In genomic region chr12:82359115-82359478, GRCh38 we compare ENCODE assay signal across 2 cellular contexts.
TF ChIP-seq lines count a peak whose summit lies in the region.

No MANE protein-coding gene starts in this region.

TF ChIP-seq in HEK293, 187 proteins besides CTCF, POLR2A, EP300 and RAD21 (continues in another document):
- TF ChIP-seq ZNF561 (tag by site-specific recombination; IDR thresholded peaks at IDR 0.05; ENCODE audit: borderline replicate concordance) (0 out of 2 replicates have a peak, but pooled peaks have one; percentile 4), ZBTB48 (tag by site-specific recombination; IDR thresholded peaks at IDR 0.05) (peak; percentile 11; the same call in 1 of the 2 replicates), ZNF670 (tag by site-specific recombination; IDR thresholded peaks at IDR 0.05; ENCODE audit: low read depth) (no peak), ZNF549 (tag by site-specific recombination; IDR thresholded peaks at IDR 0.05) (no peak), ZNF341 (tag by site-specific recombination; IDR thresholded peaks at IDR 0.05; ENCODE audit: low read depth) (peak; percentile 89), ZXDB (tag by site-specific recombination; IDR thresholded peaks at IDR 0.05) (no peak), ZSCAN5A (tag by site-specific recombination; IDR thresholded peaks at IDR 0.05) (no peak), ZNF398 (tag by site-specific recombination; IDR thresholded peaks at IDR 0.05) (no peak), SP7 (tag by site-specific recombination; IDR thresholded peaks at IDR 0.05) (no peak), SALL2 (tag by site-specific recombination; IDR thresholded peaks at IDR 0.05; ENCODE audit: borderline replicate concordance) (no peak), ZNF138 (tag by site-specific recombination; IDR thresholded peaks at IDR 0.05; ENCODE audit: borderline replicate concordance) (no peak), YY2 (tag by site-specific recombination; IDR thresholded peaks at IDR 0.05) (no peak), ZNF302 (tag by site-specific recombination; IDR thresholded peaks at IDR 0.05; ENCODE audit: low read depth) (no peak), ZNF658 (tag by site-specific recombination; IDR thresholded peaks at IDR 0.05) (no peak), ZNF596 (tag by site-specific recombination; IDR thresholded peaks at IDR 0.05) (no peak), ZBTB1 (tag by site-specific recombination; IDR thresholded peaks at IDR 0.05) (no peak), ZNF645 (tag by site-specific recombination; IDR thresholded peaks at IDR 0.05) (no peak), ZBTB21 (tag by site-specific recombination; IDR thresholded peaks at IDR 0.05) (no peak), PRDM6 (tag by site-specific recombination; IDR thresholded peaks at IDR 0.05) (no peak)
- TF ChIP-seq, protein P1, sequence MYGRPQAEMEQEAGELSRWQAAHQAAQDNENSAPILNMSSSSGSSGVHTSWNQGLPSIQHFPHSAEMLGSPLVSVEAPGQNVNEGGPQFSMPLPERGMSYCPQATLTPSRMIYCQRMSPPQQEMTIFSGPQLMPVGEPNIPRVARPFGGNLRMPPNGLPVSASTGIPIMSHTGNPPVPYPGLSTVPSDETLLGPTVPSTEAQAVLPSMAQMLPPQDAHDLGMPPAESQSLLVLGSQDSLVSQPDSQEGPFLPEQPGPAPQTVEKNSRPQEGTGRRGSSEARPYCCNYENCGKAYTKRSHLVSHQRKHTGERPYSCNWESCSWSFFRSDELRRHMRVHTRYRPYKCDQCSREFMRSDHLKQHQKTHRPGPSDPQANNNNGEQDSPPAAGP (tag by site-specific recombination; IDR thresholded peaks at IDR 0.05): no peak
- TF ChIP-seq, protein P2, sequence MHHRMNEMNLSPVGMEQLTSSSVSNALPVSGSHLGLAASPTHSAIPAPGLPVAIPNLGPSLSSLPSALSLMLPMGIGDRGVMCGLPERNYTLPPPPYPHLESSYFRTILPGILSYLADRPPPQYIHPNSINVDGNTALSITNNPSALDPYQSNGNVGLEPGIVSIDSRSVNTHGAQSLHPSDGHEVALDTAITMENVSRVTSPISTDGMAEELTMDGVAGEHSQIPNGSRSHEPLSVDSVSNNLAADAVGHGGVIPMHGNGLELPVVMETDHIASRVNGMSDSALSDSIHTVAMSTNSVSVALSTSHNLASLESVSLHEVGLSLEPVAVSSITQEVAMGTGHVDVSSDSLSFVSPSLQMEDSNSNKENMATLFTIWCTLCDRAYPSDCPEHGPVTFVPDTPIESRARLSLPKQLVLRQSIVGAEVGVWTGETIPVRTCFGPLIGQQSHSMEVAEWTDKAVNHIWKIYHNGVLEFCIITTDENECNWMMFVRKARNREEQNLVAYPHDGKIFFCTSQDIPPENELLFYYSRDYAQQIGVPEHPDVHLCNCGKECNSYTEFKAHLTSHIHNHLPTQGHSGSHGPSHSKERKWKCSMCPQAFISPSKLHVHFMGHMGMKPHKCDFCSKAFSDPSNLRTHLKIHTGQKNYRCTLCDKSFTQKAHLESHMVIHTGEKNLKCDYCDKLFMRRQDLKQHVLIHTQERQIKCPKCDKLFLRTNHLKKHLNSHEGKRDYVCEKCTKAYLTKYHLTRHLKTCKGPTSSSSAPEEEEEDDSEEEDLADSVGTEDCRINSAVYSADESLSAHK (tag by site-specific recombination; IDR thresholded peaks at IDR 0.05): no peak

TF ChIP-seq in GM12878, 131 proteins besides CTCF, POLR2A, EP300 and RAD21:
- TF ChIP-seq RELB (IDR thresholded peaks at IDR 0.05; ENCODE audit: low read depth) (no peak), SMAD1 (IDR thresholded peaks at IDR 0.05; ENCODE audit: low read depth, partially characterized antibody) (no peak), MYB (IDR thresholded peaks at IDR 0.05; ENCODE audit: borderline replicate concordance, low read depth, low read length) (no peak), CREM (IDR thresholded peaks at IDR 0.05; ENCODE audit: low read depth) (no peak)
